In the genomic region with DNA sequence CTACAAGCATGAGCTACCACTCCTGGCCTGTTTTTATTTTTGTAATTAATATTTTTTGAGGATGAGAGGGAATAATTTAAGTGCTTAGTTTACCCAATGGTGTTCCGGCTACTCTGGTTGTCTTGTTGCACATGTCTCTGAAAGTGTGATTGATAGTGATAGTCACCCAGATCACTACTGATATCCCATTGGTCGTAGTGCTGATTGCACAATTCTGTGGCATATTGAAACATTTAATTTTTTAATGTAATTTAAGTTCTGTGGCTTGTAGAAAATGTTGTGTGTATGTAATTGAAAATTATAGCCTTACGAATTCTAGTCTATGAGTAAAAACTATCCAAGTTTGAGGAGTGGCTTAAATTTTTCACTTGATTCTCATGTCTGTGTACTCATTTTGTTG, we compare ENCODE assay signal across 4 cellular contexts.
TF ChIP-seq lines count a peak whose summit lies in the region.

No MANE protein-coding gene starts in this region.

TF ChIP-seq in SK-N-SH treated with all-trans-retinoic acid at 6 μM for 48 hours, 23 proteins besides CTCF, POLR2A, EP300 and RAD21:
- no peak for TF ChIP-seq ZNF70 (CRISPR knock-in tag; IDR thresholded peaks at IDR 0.05)
- peak; percentile 57 for TF ChIP-seq ISL1 (CRISPR knock-in tag; IDR thresholded peaks at IDR 0.05)
- 0 out of 2 replicates have a peak, but pooled peaks have one; percentile 25 for TF ChIP-seq TCF4 (CRISPR knock-in tag; IDR thresholded peaks at IDR 0.05; ENCODE audit: borderline replicate concordance)
- TF ChIP-seq, protein P1, sequence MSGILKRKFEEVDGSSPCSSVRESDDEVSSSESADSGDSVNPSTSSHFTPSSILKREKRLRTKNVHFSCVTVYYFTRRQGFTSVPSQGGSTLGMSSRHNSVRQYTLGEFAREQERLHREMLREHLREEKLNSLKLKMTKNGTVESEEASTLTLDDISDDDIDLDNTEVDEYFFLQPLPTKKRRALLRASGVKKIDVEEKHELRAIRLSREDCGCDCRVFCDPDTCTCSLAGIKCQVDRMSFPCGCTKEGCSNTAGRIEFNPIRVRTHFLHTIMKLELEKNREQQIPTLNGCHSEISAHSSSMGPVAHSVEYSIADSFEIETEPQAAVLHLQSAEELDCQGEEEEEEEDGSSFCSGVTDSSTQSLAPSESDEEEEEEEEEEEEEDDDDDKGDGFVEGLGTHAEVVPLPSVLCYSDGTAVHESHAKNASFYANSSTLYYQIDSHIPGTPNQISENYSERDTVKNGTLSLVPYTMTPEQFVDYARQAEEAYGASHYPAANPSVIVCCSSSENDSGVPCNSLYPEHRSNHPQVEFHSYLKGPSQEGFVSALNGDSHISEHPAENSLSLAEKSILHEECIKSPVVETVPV (CRISPR knock-in tag; IDR thresholded peaks at IDR 0.05), result no peak
- no peak for TF ChIP-seq ZFP30 (CRISPR knock-in tag; IDR thresholded peaks at IDR 0.05)
- no peak for TF ChIP-seq CSDC2 (CRISPR knock-in tag; IDR thresholded peaks at IDR 0.05)
- TF ChIP-seq ZFP3 (CRISPR knock-in tag; IDR thresholded peaks at IDR 0.05), result no peak

TF ChIP-seq in SK-N-SH, 30 proteins besides CTCF, POLR2A, EP300 and RAD21 (continues in another document):
- no peak for TF ChIP-seq TAF1 (IDR thresholded peaks at IDR 0.05; ENCODE audit: borderline replicate concordance, low read depth, low read length)
- no peak for TF ChIP-seq FOXM1 (IDR thresholded peaks at IDR 0.05; ENCODE audit: low read depth)
- no peak for TF ChIP-seq NRF1 (IDR thresholded peaks at IDR 0.05; ENCODE audit: low read depth, low read length)
- no peak for TF ChIP-seq RFX5 (IDR thresholded peaks at IDR 0.05; ENCODE audit: low read length)
- no peak for TF ChIP-seq MXI1 (IDR thresholded peaks at IDR 0.05; ENCODE audit: low read depth, low read length)
- TF ChIP-seq CHD2 (IDR thresholded peaks at IDR 0.05; ENCODE audit: low read length, partially characterized antibody), result no peak
- TF ChIP-seq GABPA (IDR thresholded peaks at IDR 0.05; ENCODE audit: low read depth), result no peak
- TF ChIP-seq YY1 (IDR thresholded peaks at IDR 0.05; ENCODE audit: low read depth), result no peak
- TF ChIP-seq SIN3A (IDR thresholded peaks at IDR 0.05; ENCODE audit: borderline replicate concordance, low read depth, low read length), result no peak
- TF ChIP-seq, protein P2, sequence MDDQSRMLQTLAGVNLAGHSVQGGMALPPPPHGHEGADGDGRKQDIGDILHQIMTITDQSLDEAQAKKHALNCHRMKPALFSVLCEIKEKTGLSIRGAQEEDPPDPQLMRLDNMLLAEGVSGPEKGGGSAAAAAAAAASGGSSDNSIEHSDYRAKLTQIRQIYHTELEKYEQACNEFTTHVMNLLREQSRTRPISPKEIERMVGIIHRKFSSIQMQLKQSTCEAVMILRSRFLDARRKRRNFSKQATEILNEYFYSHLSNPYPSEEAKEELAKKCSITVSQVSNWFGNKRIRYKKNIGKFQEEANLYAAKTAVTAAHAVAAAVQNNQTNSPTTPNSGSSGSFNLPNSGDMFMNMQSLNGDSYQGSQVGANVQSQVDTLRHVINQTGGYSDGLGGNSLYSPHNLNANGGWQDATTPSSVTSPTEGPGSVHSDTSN (IDR thresholded peaks at IDR 0.05), result no peak
- TF ChIP-seq, protein P3, sequence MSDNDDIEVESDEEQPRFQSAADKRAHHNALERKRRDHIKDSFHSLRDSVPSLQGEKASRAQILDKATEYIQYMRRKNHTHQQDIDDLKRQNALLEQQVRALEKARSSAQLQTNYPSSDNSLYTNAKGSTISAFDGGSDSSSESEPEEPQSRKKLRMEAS (IDR thresholded peaks at IDR 0.05; ENCODE audit: low read depth), result no peak
- TF ChIP-seq, protein P4, sequence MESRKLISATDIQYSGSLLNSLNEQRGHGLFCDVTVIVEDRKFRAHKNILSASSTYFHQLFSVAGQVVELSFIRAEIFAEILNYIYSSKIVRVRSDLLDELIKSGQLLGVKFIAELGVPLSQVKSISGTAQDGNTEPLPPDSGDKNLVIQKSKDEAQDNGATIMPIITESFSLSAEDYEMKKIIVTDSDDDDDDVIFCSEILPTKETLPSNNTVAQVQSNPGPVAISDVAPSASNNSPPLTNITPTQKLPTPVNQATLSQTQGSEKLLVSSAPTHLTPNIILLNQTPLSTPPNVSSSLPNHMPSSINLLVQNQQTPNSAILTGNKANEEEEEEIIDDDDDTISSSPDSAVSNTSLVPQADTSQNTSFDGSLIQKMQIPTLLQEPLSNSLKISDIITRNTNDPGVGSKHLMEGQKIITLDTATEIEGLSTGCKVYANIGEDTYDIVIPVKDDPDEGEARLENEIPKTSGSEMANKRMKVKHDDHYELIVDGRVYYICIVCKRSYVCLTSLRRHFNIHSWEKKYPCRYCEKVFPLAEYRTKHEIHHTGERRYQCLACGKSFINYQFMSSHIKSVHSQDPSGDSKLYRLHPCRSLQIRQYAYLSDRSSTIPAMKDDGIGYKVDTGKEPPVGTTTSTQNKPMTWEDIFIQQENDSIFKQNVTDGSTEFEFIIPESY (IDR thresholded peaks at IDR 0.05; ENCODE audit: borderline replicate concordance, low read depth), result no peak
- no peak for TF ChIP-seq RCOR1 (IDR thresholded peaks at IDR 0.05; ENCODE audit: low read length)
- TF ChIP-seq, protein P5, sequence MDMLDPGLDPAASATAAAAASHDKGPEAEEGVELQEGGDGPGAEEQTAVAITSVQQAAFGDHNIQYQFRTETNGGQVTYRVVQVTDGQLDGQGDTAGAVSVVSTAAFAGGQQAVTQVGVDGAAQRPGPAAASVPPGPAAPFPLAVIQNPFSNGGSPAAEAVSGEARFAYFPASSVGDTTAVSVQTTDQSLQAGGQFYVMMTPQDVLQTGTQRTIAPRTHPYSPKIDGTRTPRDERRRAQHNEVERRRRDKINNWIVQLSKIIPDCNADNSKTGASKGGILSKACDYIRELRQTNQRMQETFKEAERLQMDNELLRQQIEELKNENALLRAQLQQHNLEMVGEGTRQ (IDR thresholded peaks at IDR 0.05; ENCODE audit: borderline replicate concordance, low read depth, low read length), result no peak
- no peak for TF ChIP-seq TEAD4 (IDR thresholded peaks at IDR 0.05; ENCODE audit: borderline replicate concordance, insufficient read depth)
- no peak for TF ChIP-seq JUND (IDR thresholded peaks at IDR 0.05)

TF ChIP-seq in IMR-90, 13 proteins besides CTCF, POLR2A, EP300 and RAD21:
- TF ChIP-seq CEBPB (IDR thresholded peaks at IDR 0.05; ENCODE audit: low read depth, low read length) (peak; percentile 86), MXI1 (IDR thresholded peaks at IDR 0.05; ENCODE audit: borderline replicate concordance, low read depth, low read length) (no peak), SMC3 (IDR thresholded peaks at IDR 0.05; ENCODE audit: low read depth, low read length) (no peak), BHLHE40 (IDR thresholded peaks at IDR 0.05; ENCODE audit: low read depth, low read length) (no peak)

TF ChIP-seq in GM12878, 131 proteins besides CTCF, POLR2A, EP300 and RAD21:
- TF ChIP-seq TCF12 (IDR thresholded peaks at IDR 0.05; ENCODE audit: low read depth, low read length), result no peak
- no peak for TF ChIP-seq RAD51 (IDR thresholded peaks at IDR 0.05)
- TF ChIP-seq, protein P5 (IDR thresholded peaks at IDR 0.05; ENCODE audit: borderline replicate concordance, low read depth, low read length), result no peak
- no peak for TF ChIP-seq PML (IDR thresholded peaks at IDR 0.05; ENCODE audit: low read length)
- TF ChIP-seq PAX8 (IDR thresholded peaks at IDR 0.05), result no peak
- TF ChIP-seq MYB (IDR thresholded peaks at IDR 0.05; ENCODE audit: borderline replicate concordance, low read depth, low read length), result no peak
- TF ChIP-seq SIX5 (IDR thresholded peaks at IDR 0.05; ENCODE audit: low read depth, low read length, severe bottlenecking), result no peak
- no peak for TF ChIP-seq ZSCAN29 (IDR thresholded peaks at IDR 0.05)
- TF ChIP-seq, protein P6, sequence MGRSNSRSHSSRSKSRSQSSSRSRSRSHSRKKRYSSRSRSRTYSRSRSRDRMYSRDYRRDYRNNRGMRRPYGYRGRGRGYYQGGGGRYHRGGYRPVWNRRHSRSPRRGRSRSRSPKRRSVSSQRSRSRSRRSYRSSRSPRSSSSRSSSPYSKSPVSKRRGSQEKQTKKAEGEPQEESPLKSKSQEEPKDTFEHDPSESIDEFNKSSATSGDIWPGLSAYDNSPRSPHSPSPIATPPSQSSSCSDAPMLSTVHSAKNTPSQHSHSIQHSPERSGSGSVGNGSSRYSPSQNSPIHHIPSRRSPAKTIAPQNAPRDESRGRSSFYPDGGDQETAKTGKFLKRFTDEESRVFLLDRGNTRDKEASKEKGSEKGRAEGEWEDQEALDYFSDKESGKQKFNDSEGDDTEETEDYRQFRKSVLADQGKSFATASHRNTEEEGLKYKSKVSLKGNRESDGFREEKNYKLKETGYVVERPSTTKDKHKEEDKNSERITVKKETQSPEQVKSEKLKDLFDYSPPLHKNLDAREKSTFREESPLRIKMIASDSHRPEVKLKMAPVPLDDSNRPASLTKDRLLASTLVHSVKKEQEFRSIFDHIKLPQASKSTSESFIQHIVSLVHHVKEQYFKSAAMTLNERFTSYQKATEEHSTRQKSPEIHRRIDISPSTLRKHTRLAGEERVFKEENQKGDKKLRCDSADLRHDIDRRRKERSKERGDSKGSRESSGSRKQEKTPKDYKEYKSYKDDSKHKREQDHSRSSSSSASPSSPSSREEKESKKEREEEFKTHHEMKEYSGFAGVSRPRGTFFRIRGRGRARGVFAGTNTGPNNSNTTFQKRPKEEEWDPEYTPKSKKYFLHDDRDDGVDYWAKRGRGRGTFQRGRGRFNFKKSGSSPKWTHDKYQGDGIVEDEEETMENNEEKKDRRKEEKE (IDR thresholded peaks at IDR 0.05), result no peak
- no peak for TF ChIP-seq STAT1 (conservative IDR thresholded peaks at IDR 0.05)
- TF ChIP-seq, protein P7, sequence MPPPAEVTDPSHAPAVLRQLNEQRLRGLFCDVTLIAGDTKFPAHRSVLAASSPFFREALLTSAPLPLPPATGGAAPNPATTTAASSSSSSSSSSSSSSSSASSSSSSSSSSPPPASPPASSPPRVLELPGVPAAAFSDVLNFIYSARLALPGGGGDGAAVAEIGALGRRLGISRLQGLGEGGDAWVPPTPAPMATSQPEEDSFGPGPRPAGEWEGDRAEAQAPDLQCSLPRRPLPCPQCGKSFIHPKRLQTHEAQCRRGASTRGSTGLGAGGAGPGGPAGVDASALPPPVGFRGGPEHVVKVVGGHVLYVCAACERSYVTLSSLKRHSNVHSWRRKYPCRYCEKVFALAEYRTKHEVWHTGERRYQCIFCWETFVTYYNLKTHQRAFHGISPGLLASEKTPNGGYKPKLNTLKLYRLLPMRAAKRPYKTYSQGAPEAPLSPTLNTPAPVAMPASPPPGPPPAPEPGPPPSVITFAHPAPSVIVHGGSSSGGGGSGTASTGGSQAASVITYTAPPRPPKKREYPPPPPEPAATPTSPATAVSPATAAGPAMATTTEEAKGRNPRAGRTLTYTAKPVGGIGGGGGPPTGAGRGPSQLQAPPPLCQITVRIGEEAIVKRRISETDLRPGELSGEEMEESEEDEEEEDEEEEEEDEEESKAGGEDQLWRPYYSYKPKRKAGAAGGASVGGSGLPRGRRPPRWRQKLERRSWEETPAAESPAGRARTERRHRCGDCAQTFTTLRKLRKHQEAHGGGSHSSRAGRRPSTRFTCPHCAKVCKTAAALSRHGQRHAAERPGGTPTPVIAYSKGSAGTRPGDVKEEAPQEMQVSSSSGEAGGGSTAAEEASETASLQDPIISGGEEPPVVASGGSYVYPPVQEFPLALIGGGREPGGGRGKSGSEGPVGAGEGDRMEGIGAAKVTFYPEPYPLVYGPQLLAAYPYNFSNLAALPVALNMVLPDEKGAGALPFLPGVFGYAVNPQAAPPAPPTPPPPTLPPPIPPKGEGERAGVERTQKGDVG (CRISPR knock-in tag; IDR thresholded peaks at IDR 0.05), result no peak
- TF ChIP-seq, protein P3 (IDR thresholded peaks at IDR 0.05; ENCODE audit: low read depth, low read length), result no peak
